In the genomic region with DNA sequence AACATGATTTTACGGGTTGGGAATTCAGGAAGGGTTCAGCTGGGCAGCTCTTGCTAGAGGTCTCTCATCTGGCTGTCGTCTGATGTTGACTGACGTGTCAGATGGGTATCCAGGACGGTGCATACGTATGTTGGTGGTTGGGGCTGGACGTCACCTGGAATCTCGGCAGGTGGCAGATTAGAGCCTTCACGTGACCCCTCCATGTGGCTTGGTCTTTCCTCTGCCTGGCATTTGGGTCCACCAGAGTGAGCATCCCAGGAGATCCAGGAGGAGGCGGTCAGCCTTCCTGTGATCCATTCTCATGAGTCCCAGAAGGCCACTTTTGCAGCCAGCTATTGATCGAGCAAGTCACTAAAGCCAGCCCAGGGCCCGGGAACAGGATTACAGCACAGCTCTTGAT, we compare ENCODE assay signal across 37 cellular contexts.
"Had no signal": no experiment of that assay in that cellular context is flagged by ENCODE, and none has a peak within 500 bp of the region (broad histone marks: within the 10 kb centered on the region; RNA-seq: fewer than 3 reads in every experiment).

No MANE protein-coding gene starts in this region.

- ATAC-seq: activated CD8-positive, alpha-beta T cell treated with anti-CD3 and anti-CD28 coated beads for 36 hours; activated naive CD4-positive, alpha-beta T cell treated with anti-CD3 and anti-CD28 coated beads, Interleukin-2, amount 50 U/mL, for 72 hours; activated T-cell treated with anti-CD3 and anti-CD28 coated beads, Interleukin-2, amount 50 U/mL, for 4 hours; activated T-cell treated with anti-CD3 and anti-CD28 coated beads, Interleukin-2, amount 50 U/mL, for 72 hours; activated T-helper 17 cell treated with anti-CD3 and anti-CD28 coated beads, Interleukin-2, amount 50 U/mL, for 72 hours; body of pancreas had no signal

- H3K9me3 Mint-ChIP-seq: activated B cell treated with CpG ODN at 0.5 μM for 24 hours; activated CD4-positive, alpha-beta memory T cell treated with anti-CD3 and anti-CD28 coated beads for 36 hours; activated CD4-positive, alpha-beta T cell treated with anti-CD3 and anti-CD28 coated beads, Interleukin-2, amount 10 ng/mL, durations not matched to agents 24 days and 14 days; activated CD8-positive, alpha-beta T cell treated with anti-CD3 and anti-CD28 coated beads for 36 hours; activated naive CD4-positive, alpha-beta T cell treated with anti-CD3 and anti-CD28 coated beads for 36 hours; activated naive CD4-positive, alpha-beta T cell treated with anti-CD3 and anti-CD28 coated beads, Interleukin-2, amount 50 U/mL, for 72 hours; activated naive CD8-positive, alpha-beta T cell treated with anti-CD3 and anti-CD28 coated beads for 36 hours; activated T-cell treated with anti-CD3 and anti-CD28 coated beads, Interleukin-2, amount 50 U/mL, for 4 hours; activated T-cell treated with anti-CD3 and anti-CD28 coated beads, Interleukin-2, amount 50 U/mL, for 72 hours; activated T-helper 1 cell treated with anti-CD3 and anti-CD28 coated beads, Interleukin-12 subunit alpha, Interleukin-12 subunit beta, Interleukin-2, Interleukin-4 antibody, amounts not matched to agents 30 ng/mL and 10 ng/mL and 1 ng/mL, durations not matched to agents 14 hours and 24 hours and 36 hours; activated T-helper 17 cell treated with anti-CD3 and anti-CD28 coated beads, Interleukin-2, amount 50 U/mL, for 72 hours; T-helper 1 cell treated with Interleukin-12 subunit alpha and Interleukin-12 subunit beta and Interleukin-4 antibody, amounts not matched to agents 30 μg/mL and 1 μg/mL, for 36 hours; T-helper 2 cell treated with Interferon-gamma antibody and Interleukin-4, amounts not matched to agents 5 μg/mL and 100 μg/mL, for 36 hours had no signal

- H3K4me1 ChIP-seq: adrenal gland, body of pancreas had no signal

- H3K36me3 Mint-ChIP-seq: activated CD4-positive, alpha-beta memory T cell treated with anti-CD3 and anti-CD28 coated beads for 36 hours; activated naive CD4-positive, alpha-beta T cell treated with anti-CD3 and anti-CD28 coated beads, Interleukin-2, amount 50 U/mL, for 72 hours; activated naive CD8-positive, alpha-beta T cell treated with anti-CD3 and anti-CD28 coated beads for 36 hours had no signal

- H3K27me3 Mint-ChIP-seq: activated CD8-positive, alpha-beta T cell treated with anti-CD3 and anti-CD28 coated beads for 36 hours had no signal

- H3K27me3 ChIP-seq: adrenal gland, body of pancreas, brain microvascular endothelial cell had no signal

- H3K4me3 Mint-ChIP-seq: activated B cell treated with CpG ODN at 0.5 μM for 24 hours; activated CD4-positive, alpha-beta memory T cell treated with anti-CD3 and anti-CD28 coated beads for 36 hours; activated CD4-positive, alpha-beta T cell treated with anti-CD3 and anti-CD28 coated beads, Interleukin-2, amount 10 ng/mL, durations not matched to agents 24 days and 14 days; activated CD8-positive, alpha-beta T cell treated with anti-CD3 and anti-CD28 coated beads for 36 hours; activated naive CD4-positive, alpha-beta T cell treated with anti-CD3 and anti-CD28 coated beads for 36 hours; activated naive CD8-positive, alpha-beta T cell treated with anti-CD3 and anti-CD28 coated beads for 36 hours; activated T-cell treated with anti-CD3 and anti-CD28 coated beads, Interleukin-2, amount 50 U/mL, for 4 hours; activated T-cell treated with anti-CD3 and anti-CD28 coated beads, Interleukin-2, amount 50 U/mL, for 72 hours; activated T-helper 1 cell treated with anti-CD3 and anti-CD28 coated beads, Interleukin-12 subunit alpha, Interleukin-12 subunit beta, Interleukin-2, Interleukin-4 antibody, amounts not matched to agents 30 ng/mL and 10 ng/mL and 1 ng/mL, durations not matched to agents 14 hours and 24 hours and 36 hours; activated T-helper 17 cell treated with anti-CD3 and anti-CD28 coated beads, Interleukin-2, amount 50 U/mL, for 72 hours; T-helper 1 cell treated with Interleukin-12 subunit alpha and Interleukin-12 subunit beta and Interleukin-4 antibody, amounts not matched to agents 30 μg/mL and 1 μg/mL, for 36 hours; T-helper 2 cell treated with Interferon-gamma antibody and Interleukin-4, amounts not matched to agents 5 μg/mL and 100 μg/mL, for 36 hours had no signal

- H3K9me3 ChIP-seq: adrenal gland, body of pancreas, breast epithelium had no signal

- H3K36me3 ChIP-seq: adrenal gland, brain microvascular endothelial cell, breast epithelium, WERI-Rb-1 had no signal

- H3K4me3 ChIP-seq: adrenal gland, body of pancreas, breast epithelium had no signal

- FAIRE-seq: astrocyte, TTC549 had no signal

- H3K27ac Mint-ChIP-seq: activated B cell treated with CpG ODN at 0.5 μM for 24 hours; activated CD4-positive, alpha-beta memory T cell treated with anti-CD3 and anti-CD28 coated beads for 36 hours; activated CD4-positive, alpha-beta T cell treated with anti-CD3 and anti-CD28 coated beads, Interleukin-2, amount 10 ng/mL, durations not matched to agents 24 days and 14 days; activated CD8-positive, alpha-beta T cell treated with anti-CD3 and anti-CD28 coated beads for 36 hours; activated naive CD4-positive, alpha-beta T cell treated with anti-CD3 and anti-CD28 coated beads for 36 hours; activated naive CD4-positive, alpha-beta T cell treated with anti-CD3 and anti-CD28 coated beads, Interleukin-2, amount 50 U/mL, for 72 hours; activated naive CD8-positive, alpha-beta T cell treated with anti-CD3 and anti-CD28 coated beads for 36 hours; activated T-cell treated with anti-CD3 and anti-CD28 coated beads, Interleukin-2, amount 50 U/mL, for 72 hours; activated T-helper 1 cell treated with anti-CD3 and anti-CD28 coated beads, Interleukin-12 subunit alpha, Interleukin-12 subunit beta, Interleukin-2, Interleukin-4 antibody, amounts not matched to agents 30 ng/mL and 10 ng/mL and 1 ng/mL, durations not matched to agents 14 hours and 24 hours and 36 hours; activated T-helper 17 cell treated with anti-CD3 and anti-CD28 coated beads, Interleukin-2, amount 50 U/mL, for 72 hours; T-helper 1 cell treated with Interleukin-12 subunit alpha and Interleukin-12 subunit beta and Interleukin-4 antibody, amounts not matched to agents 30 μg/mL and 1 μg/mL, for 36 hours; T-helper 2 cell treated with Interferon-gamma antibody and Interleukin-4, amounts not matched to agents 5 μg/mL and 100 μg/mL, for 36 hours had no signal

- DNase-seq: activated B cell treated with CpG ODN at 0.5 μM for 24 hours; activated CD4-positive, alpha-beta memory T cell treated with anti-CD3 and anti-CD28 coated beads for 36 hours; activated CD4-positive, alpha-beta T cell treated with anti-CD3 and anti-CD28 coated beads for 4 hours; activated CD4-positive, alpha-beta T cell treated with anti-CD3 and anti-CD28 coated beads, Interleukin-2, amount 10 ng/mL, durations not matched to agents 24 days and 14 days; activated CD4-positive, alpha-beta T cell treated with anti-CD3 and anti-CD28 coated beads, Interleukin-2, amount 50 U/mL, for 1 hour; activated CD4-positive, alpha-beta T cell treated with anti-CD3 and anti-CD28 coated beads, Interleukin-2, amount 50 U/mL, for 4 hours; activated CD4-positive, CD25-positive, alpha-beta regulatory T cell treated with anti-CD3 and anti-CD28 coated beads, Interleukin-2, amount 50 U/mL, for 72 hours; activated CD8-positive, alpha-beta memory T cell treated with anti-CD3 and anti-CD28 coated beads, Interleukin-2, amount 50 U/mL, for 4 hours; activated CD8-positive, alpha-beta T cell treated with anti-CD3 and anti-CD28 coated beads for 36 hours; activated effector memory CD4-positive, alpha-beta T cell treated with anti-CD3 and anti-CD28 coated beads, Interleukin-2, amount 50 U/mL, for 16 hours; activated gamma-delta T cell treated with Interleukin-2 at 50 U/mL for 16 hours; activated naive CD4-positive, alpha-beta T cell; activated naive CD4-positive, alpha-beta T cell treated with anti-CD3 and anti-CD28 coated beads for 36 hours; activated naive CD4-positive, alpha-beta T cell treated with anti-CD3 and anti-CD28 coated beads, Interleukin-2, amount 50 U/mL, for 16 hours; activated naive CD8-positive, alpha-beta T cell treated with anti-CD3 and anti-CD28 coated beads for 36 hours; activated T-cell treated with anti-CD3 and anti-CD28 coated beads for 4 hours; activated T-cell treated with anti-CD3 and anti-CD28 coated beads, Interleukin-2, amount 50 U/mL, for 1 hour; activated T-cell treated with anti-CD3 and anti-CD28 coated beads, Interleukin-2, amount 50 U/mL, for 4 hours; activated T-cell treated with anti-CD3 and anti-CD28 coated beads, Interleukin-2, amount 50 U/mL, for 72 hours; adrenal gland; amniotic stem cell; aorta; body of pancreas; brain microvascular endothelial cell; central memory CD4-positive, alpha-beta T cell; T-helper 1 cell; T-helper 2 cell; T-helper 9 cell; WERI-Rb-1 had no signal

- H3K27ac ChIP-seq: adrenal gland, body of pancreas, brain microvascular endothelial cell, breast epithelium, WERI-Rb-1 had no signal

- H3K4me1 Mint-ChIP-seq: activated B cell treated with CpG ODN at 0.5 μM for 24 hours; activated CD4-positive, alpha-beta T cell treated with anti-CD3 and anti-CD28 coated beads, Interleukin-2, amount 10 ng/mL, durations not matched to agents 24 days and 14 days; activated naive CD8-positive, alpha-beta T cell treated with anti-CD3 and anti-CD28 coated beads for 36 hours; activated T-helper 17 cell treated with anti-CD3 and anti-CD28 coated beads, Interleukin-2, amount 50 U/mL, for 72 hours had no signal
